ENCODE assay signal across 22 cellular contexts in the genomic region with DNA sequence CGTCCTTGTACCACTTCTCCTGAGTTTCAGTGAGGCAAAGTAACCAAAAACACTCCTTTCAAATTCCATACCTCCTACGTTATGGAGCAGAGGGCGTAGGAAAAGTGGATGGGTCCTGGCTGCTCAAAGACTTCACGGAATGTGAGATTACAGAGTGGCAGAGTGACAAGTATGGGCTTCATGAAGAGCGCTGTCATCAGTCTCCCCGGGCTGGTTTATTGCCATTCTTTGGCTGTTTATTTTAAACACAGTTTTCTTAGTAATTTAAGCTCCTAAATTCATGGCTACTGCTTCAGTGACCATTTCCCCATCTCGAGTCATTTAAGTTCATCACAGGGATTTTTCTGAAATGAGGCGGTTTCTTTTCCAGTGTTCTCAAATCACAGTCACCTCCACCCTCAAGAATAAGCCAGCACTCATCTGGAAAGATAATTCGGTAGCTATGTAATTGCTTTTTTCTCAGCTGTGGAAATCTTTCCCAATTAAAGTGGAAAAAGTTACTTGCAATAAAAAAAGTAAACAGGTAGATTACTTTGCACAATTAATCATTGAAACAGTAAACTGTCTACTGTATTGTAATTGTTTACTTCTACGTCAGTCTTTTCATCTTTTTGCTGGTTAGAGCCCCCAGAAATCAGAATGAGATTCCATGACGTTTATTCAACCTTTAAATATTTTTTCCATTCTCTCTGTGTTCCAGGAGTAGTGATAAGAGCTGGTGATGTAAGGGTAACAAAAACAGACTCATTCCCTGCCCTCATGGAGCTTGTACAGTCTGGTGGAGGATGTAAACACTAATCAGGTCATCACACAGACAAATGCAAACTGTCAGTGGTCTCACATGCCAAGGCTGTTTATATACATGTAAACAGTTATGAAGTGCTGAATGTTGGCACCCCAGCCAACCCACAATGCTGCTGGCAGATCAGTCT. TPM values are rescaled to one million over a fixed set of nuclear protein-coding genes. Genes with fewer than 3 reads are reported as not detected.
DNase-seq lines count a peak whose midpoint lies in the region; ATAC-seq and TF ChIP-seq lines count a peak whose summit lies in the region.
"Had no signal": no experiment of that assay in that cellular context is flagged by ENCODE, and none has a peak within 500 bp of the region (broad histone marks: within the 10 kb centered on the region; RNA-seq: fewer than 3 reads in every experiment).

No MANE protein-coding gene starts in this region.

- no peaks in the 10 kb centered on the region for H3K27me3 ChIP-seq in CD8-positive, alpha-beta T cell (ENCODE audit: insufficient read depth, low read length)
- H3K27me3 ChIP-seq in MG63 (no peaks in the 10 kb centered on the region), left ventricle myocardium inferior (ENCODE audit: low read depth) (no peaks in the 10 kb centered on the region), Karpas-422 (ENCODE audit: low read length) (no peaks in the 10 kb centered on the region)
- H3K27me3 ChIP-seq: hepatocyte, SJCRH30 had no signal

- no peak for DNase-seq in CD8-positive, alpha-beta T cell
- DNase-seq in MG63 (peak; percentile 11), left ventricle myocardium inferior (no peak), neural crest cell (ENCODE audit: low read depth, low spot score) (no peak), DMS114 treated with DMSO at 0.1 percent for 48 hours (lab: John Stamatoyannopoulos, UW; ENCODE audit: unreplicated experiment) (no peak), Karpas-422 (no peak)
- DNase-seq: activated CD4-positive, alpha-beta memory T cell treated with anti-CD3 and anti-CD28 coated beads for 36 hours; activated naive CD4-positive, alpha-beta T cell treated with anti-CD3 and anti-CD28 coated beads for 36 hours; anterior cingulate cortex; Calu3; GOT3; kidney; NCI-H1417 treated with DMSO at 0.1 percent for 48 hours; NCI-H2171; NCI-H774; SJCRH30; T-helper 2 cell; WERI-Rb-1 had no signal

- peaks cover 22% of the 10 kb centered on the region for H3K4me1 ChIP-seq in CD8-positive, alpha-beta T cell (ENCODE audit: insufficient read depth, low read length)
- H3K4me1 ChIP-seq in left ventricle myocardium inferior (peaks cover 55% of the 10 kb centered on the region), Karpas-422 (ENCODE audit: low read length) (peaks cover 21% of the 10 kb centered on the region)
- H3K4me1 ChIP-seq: SJCRH30 had no signal

- no peaks in the 10 kb centered on the region for H3K9me2 ChIP-seq in Karpas-422 (replicated peaks; ENCODE audit: insufficient read depth, low read length)

- no peaks in the 10 kb centered on the region for H3K36me3 ChIP-seq in CD8-positive, alpha-beta T cell (ENCODE audit: insufficient read depth, low read length)
- no peaks in the 10 kb centered on the region for H3K36me3 ChIP-seq in MG63
- H3K36me3 ChIP-seq in left ventricle myocardium inferior = no peaks in the 10 kb centered on the region
- H3K36me3 ChIP-seq in Karpas-422 (ENCODE audit: insufficient read depth, low read length) = no peaks in the 10 kb centered on the region
- H3K36me3 ChIP-seq: SJCRH30, thoracic aorta, WERI-Rb-1 had no signal

- no peaks in the 10 kb centered on the region for H3K9me3 ChIP-seq in CD8-positive, alpha-beta T cell (ENCODE audit: low read length)
- no peaks in the 10 kb centered on the region for H3K9me3 ChIP-seq in MG63
- H3K9me3 ChIP-seq in left ventricle myocardium inferior (replicated peaks) = peaks cover 5% of the 10 kb centered on the region
- no peaks in the 10 kb centered on the region for H3K9me3 ChIP-seq in Karpas-422 (ENCODE audit: low read length)
- H3K9me3 ChIP-seq: SJCRH30, thoracic aorta had no signal

- CTCF ChIA-PET in CD8-positive, alpha-beta T cell (lab: Charles Lee) = interaction anchor here (2.7 to 3.5 kb wide), 2 partner anchors 16 to 50 kb away, joined by 15 to 30 read pairs; no protein-coding TSS in a partner anchor

- no peak overlapping the region for H3K4me2 ChIP-seq in Karpas-422 (ENCODE audit: low read depth, low read length, poor library complexity, severe bottlenecking)
- H3K4me2 ChIP-seq: hepatocyte had no signal

- TF ChIP-seq CTCF in CD8-positive, alpha-beta T cell (IDR thresholded peaks at IDR 0.05) = no peak
- TF ChIP-seq CTCF in left ventricle myocardium inferior (IDR thresholded peaks at IDR 0.05; ENCODE audit: borderline replicate concordance) (no peak), neural crest cell (conservative IDR thresholded peaks at IDR 0.05) (no peak)

- H3K4me1 Mint-ChIP-seq in CD8-positive, alpha-beta T cell (ENCODE audit: low read depth) = peaks cover 35% of the 10 kb centered on the region
- peaks cover 29% of the 10 kb centered on the region for H3K4me1 Mint-ChIP-seq in neural crest cell
- H3K4me1 Mint-ChIP-seq in stimulated activated memory B cell treated with anti-CD40 and anti-IgM and Interleukin-4, amounts not matched to agents 10 μg/mL and 1 μg/mL and 100 μg/mL, for 72 hours = peaks cover 34% of the 10 kb centered on the region

- H3K79me2 ChIP-seq in Karpas-422 (ENCODE audit: low read length) = 0 out of 2 replicates have a peak, but pooled peaks cover 7% of the 10 kb centered on the region

- H3K4me3 Mint-ChIP-seq in CD8-positive, alpha-beta T cell = no peak overlapping the region
- peak overlapping the region; percentile 60 for H3K4me3 Mint-ChIP-seq in neural crest cell
- H3K4me3 Mint-ChIP-seq in stimulated activated memory B cell treated with anti-CD40 and anti-IgM and Interleukin-4, amounts not matched to agents 10 μg/mL and 1 μg/mL and 100 μg/mL, for 72 hours = no peak overlapping the region
- H3K4me3 Mint-ChIP-seq: activated CD4-positive, alpha-beta memory T cell treated with anti-CD3 and anti-CD28 coated beads for 36 hours; activated naive CD4-positive, alpha-beta T cell treated with anti-CD3 and anti-CD28 coated beads for 36 hours had no signal

- no peaks in the 10 kb centered on the region for H3K27me3 Mint-ChIP-seq in CD8-positive, alpha-beta T cell (ENCODE audit: low read depth)
- no peaks in the 10 kb centered on the region for H3K27me3 Mint-ChIP-seq in neural crest cell (ENCODE audit: low read depth)
- H3K27me3 Mint-ChIP-seq in stimulated activated memory B cell treated with anti-CD40 and anti-IgM and Interleukin-4, amounts not matched to agents 10 μg/mL and 1 μg/mL and 100 μg/mL, for 72 hours = no peaks in the 10 kb centered on the region
- H3K27me3 Mint-ChIP-seq: activated CD4-positive, alpha-beta memory T cell treated with anti-CD3 and anti-CD28 coated beads for 36 hours had no signal

- H3K27ac ChIP-seq in CD8-positive, alpha-beta T cell (ENCODE audit: low read depth, low read length) = no peak overlapping the region
- H3K27ac ChIP-seq in left ventricle myocardium inferior (replicated peaks) (peak overlapping the region; percentile 98), Karpas-422 (ENCODE audit: low read length) (no peak overlapping the region)
- H3K27ac ChIP-seq: hepatocyte, SJCRH30, thoracic aorta, WERI-Rb-1 had no signal

- no peak for ATAC-seq in CD8-positive, alpha-beta T cell
- no peak for ATAC-seq in HG02759 (IDR thresholded peaks at IDR 0.05; ENCODE audit: unreplicated experiment)
- ATAC-seq in stimulated activated memory B cell treated with anti-CD40 and anti-IgM and Interleukin-4, amounts not matched to agents 10 μg/mL and 1 μg/mL and 100 μg/mL, for 72 hours = no peak

- no peak overlapping the region for H2AFZ ChIP-seq in Karpas-422 (ENCODE audit: low read length)
- H2AFZ ChIP-seq: hepatocyte had no signal

- no peak overlapping the region for H3K4me3 ChIP-seq in CD8-positive, alpha-beta T cell (ENCODE audit: low read depth, low read length)
- no peak overlapping the region for H3K4me3 ChIP-seq in MG63
- H3K4me3 ChIP-seq in left ventricle myocardium inferior = peak overlapping the region; percentile 23
- no peak overlapping the region for H3K4me3 ChIP-seq in Karpas-422 (ENCODE audit: low read length)
- H3K4me3 ChIP-seq: hepatocyte, SJCRH30, thoracic aorta had no signal

- H3K27ac Mint-ChIP-seq in CD8-positive, alpha-beta T cell = peak overlapping the region; percentile 78
- H3K27ac Mint-ChIP-seq in neural crest cell (ENCODE audit: unreplicated experiment) = no peak overlapping the region
- no peak overlapping the region for H3K27ac Mint-ChIP-seq in stimulated activated memory B cell treated with anti-CD40 and anti-IgM and Interleukin-4, amounts not matched to agents 10 μg/mL and 1 μg/mL and 100 μg/mL, for 72 hours
- H3K27ac Mint-ChIP-seq: activated CD4-positive, alpha-beta memory T cell treated with anti-CD3 and anti-CD28 coated beads for 36 hours; activated naive CD4-positive, alpha-beta T cell treated with anti-CD3 and anti-CD28 coated beads for 36 hours had no signal

- no peak overlapping the region for H3K9ac ChIP-seq in Karpas-422 (ENCODE audit: low read length)

- no peaks in the 10 kb centered on the region for H3K36me3 Mint-ChIP-seq in CD8-positive, alpha-beta T cell
- peaks cover 7% of the 10 kb centered on the region for H3K36me3 Mint-ChIP-seq in neural crest cell (ENCODE audit: low read depth)
- H3K36me3 Mint-ChIP-seq in stimulated activated memory B cell treated with anti-CD40 and anti-IgM and Interleukin-4, amounts not matched to agents 10 μg/mL and 1 μg/mL and 100 μg/mL, for 72 hours = no peaks in the 10 kb centered on the region

- intact Hi-C loops in CD8-positive, alpha-beta T cell (cut with DNase I, micrococcal nuclease) = loop anchor here in 1 of 2 experiments (2.0 kb wide), 1 partner anchor 33 kb away; no protein-coding TSS in a partner anchor
- intact Hi-C loops in left ventricle myocardium inferior (cut with micrococcal nuclease) = no loop called here

- no peaks in the 10 kb centered on the region for H4K20me1 ChIP-seq in Karpas-422 (ENCODE audit: insufficient read depth, low read depth, low read length)

- H3K9me3 Mint-ChIP-seq in CD8-positive, alpha-beta T cell = peaks cover 9% of the 10 kb centered on the region
- peaks cover 2% of the 10 kb centered on the region for H3K9me3 Mint-ChIP-seq in neural crest cell
- H3K9me3 Mint-ChIP-seq in stimulated activated memory B cell treated with anti-CD40 and anti-IgM and Interleukin-4, amounts not matched to agents 10 μg/mL and 1 μg/mL and 100 μg/mL, for 72 hours = peaks cover 3% of the 10 kb centered on the region

- POLR2A ChIA-PET in CD8-positive, alpha-beta T cell (lab: Charles Lee) = no interaction called here

RNA-seq across cellular contexts. Expression of a gene that starts 3.0 kb away (rescaled TPM):
- total RNA-seq in CD8-positive, alpha-beta T cell = 10 to 100 TPM; 12.9 to 14.1 TPM
- total RNA-seq in MG63 (2014; rRNA removed; shearing (Covaris generic); ENCODE audit: low replicate concordance) = 52.0 and 73.4 TPM in 2 replicates
- total RNA-seq in left ventricle myocardium inferior (247 TPM), neural crest cell (59.3 and 62.9 TPM in 2 replicates)
- 33.1 and 63.2 TPM in 2 replicates for total RNA-seq in Karpas-422 (2014; rRNA removed; shearing (Covaris generic); ENCODE audit: low replicate concordance)
